Comparison of ENCODE assay signal across 31 cellular contexts in genomic region chr9:32820322-32820721, GRCh38. TPM values are rescaled to one million over a fixed set of nuclear protein-coding genes. Genes with fewer than 3 reads are reported as not detected.
"Had no signal": no experiment of that assay in that cellular context is flagged by ENCODE, and none has a peak within 500 bp of the region (broad histone marks: within the 10 kb centered on the region; RNA-seq: fewer than 3 reads in every experiment).

No MANE protein-coding gene starts in this region.

- H3K27me3 ChIP-seq: suprapubic skin, testis, thyroid gland, tibial artery, tibial nerve, transverse colon, upper lobe of left lung, upper lobe of right lung, uterus, vagina had no signal

- H3K9me3 Mint-ChIP-seq: stimulated activated effector memory CD8-positive, alpha-beta T cell treated with anti-CD3 and anti-CD28 coated beads, Interleukin-12 subunit alpha, Interleukin-12 subunit beta, amount 100 ng/mL, for 72 hours; stimulated activated memory B cell treated with anti-CD40 and anti-IgM and Interleukin-4, amounts not matched to agents 10 μg/mL and 1 μg/mL and 100 μg/mL, for 72 hours; stimulated activated naive B cell treated with anti-CD40 and anti-IgM and Interleukin-4, amounts not matched to agents 10 μg/mL and 1 μg/mL and 100 μg/mL, for 72 hours; stimulated activated naive CD8-positive, alpha-beta T cell treated with anti-CD3 and anti-CD28 coated beads, Interleukin-15, amount 100 ng/mL, for 72 hours; stimulated activated naive CD8-positive, alpha-beta T cell treated with anti-CD3 and anti-CD28 coated beads, Interleukin-15, Interleukin-2, amounts not matched to agents 100 ng/mL and 50 ng/mL, for 24 hours; type B pancreatic cell had no signal

- DNase-seq: stimulated activated CD4-positive, alpha-beta T cell treated with anti-CD3 and anti-CD28 coated beads, Interleukin-2, amount 100 ng/mL, for 48 hours; stimulated activated CD4-positive, alpha-beta T cell treated with anti-CD3 and anti-CD28 coated beads, Interleukin-4, amount 100 ng/mL, for 1 hour; stimulated activated CD4-positive, alpha-beta T cell treated with anti-CD3 and anti-CD28 coated beads, Interleukin-4, amount 100 ng/mL, for 24 hours; stimulated activated CD4-positive, alpha-beta T cell treated with anti-CD3 and anti-CD28 coated beads, Interleukin-4, amount 100 ng/mL, for 4 hours; stimulated activated CD8-positive, alpha-beta memory T cell treated with anti-CD3 and anti-CD28 coated beads, Interleukin-4, amount 100 ng/mL, for 48 hours; stimulated activated naive B cell treated with anti-CD40 and anti-IgM and Interleukin-4, amounts not matched to agents 10 μg/mL and 1 μg/mL and 100 μg/mL, for 72 hours; stimulated activated naive CD4-positive, alpha-beta T cell; stimulated activated naive CD4-positive, alpha-beta T cell treated with Interleukin-2 at 50 U/mL for 16 hours; stimulated activated naive CD8-positive, alpha-beta T cell treated with anti-CD3 and anti-CD28 coated beads, Interleukin-15, amount 100 ng/mL, for 72 hours; stimulated activated naive CD8-positive, alpha-beta T cell treated with anti-CD3 and anti-CD28 coated beads, Interleukin-15, Interleukin-2, amounts not matched to agents 100 U/mL and 50 U/mL, for 24 hours; stomach; substantia nigra; testis; thyroid gland; tibial artery; transverse colon; upper lobe of left lung; upper lobe of right lung; uterus had no signal

- H3K36me3 Mint-ChIP-seq: stimulated activated effector memory CD8-positive, alpha-beta T cell treated with anti-CD3 and anti-CD28 coated beads, Interleukin-12 subunit alpha, Interleukin-12 subunit beta, amount 100 ng/mL, for 72 hours; stimulated activated memory B cell treated with anti-CD40 and anti-IgM and Interleukin-4, amounts not matched to agents 10 μg/mL and 1 μg/mL and 100 μg/mL, for 72 hours; stimulated activated naive B cell treated with anti-CD40 and anti-IgM and Interleukin-4, amounts not matched to agents 10 μg/mL and 1 μg/mL and 100 μg/mL, for 72 hours; type B pancreatic cell had no signal

- ATAC-seq: stimulated activated effector memory CD8-positive, alpha-beta T cell treated with anti-CD3 and anti-CD28 coated beads, Interleukin-12 subunit alpha, Interleukin-12 subunit beta, amount 100 ng/mL, for 72 hours; stimulated activated memory B cell treated with anti-CD40 and anti-IgM and Interleukin-4, amounts not matched to agents 10 μg/mL and 1 μg/mL and 100 μg/mL, for 72 hours; stimulated activated naive B cell treated with anti-CD40 and anti-IgM and Interleukin-4, amounts not matched to agents 10 μg/mL and 1 μg/mL and 100 μg/mL, for 72 hours; stimulated activated naive CD8-positive, alpha-beta T cell treated with anti-CD3 and anti-CD28 coated beads, Interleukin-15, amount 100 ng/mL, for 72 hours; stimulated activated naive CD8-positive, alpha-beta T cell treated with anti-CD3 and anti-CD28 coated beads, Interleukin-15, Interleukin-2, amounts not matched to agents 100 U/mL and 50 U/mL, for 24 hours; upper lobe of right lung had no signal

- H3K9me3 ChIP-seq: stomach, suprapubic skin, testis, thoracic aorta, thyroid gland, tibial artery, tibial nerve, transverse colon, upper lobe of left lung, upper lobe of right lung, uterus, vagina had no signal

- H3K27ac ChIP-seq: stomach, suprapubic skin, testis, thoracic aorta, thyroid gland, tibial artery, tibial nerve, transverse colon, upper lobe of left lung, upper lobe of right lung, uterus, vagina had no signal

- H3K27ac Mint-ChIP-seq: stimulated activated effector memory CD8-positive, alpha-beta T cell treated with anti-CD3 and anti-CD28 coated beads, Interleukin-12 subunit alpha, Interleukin-12 subunit beta, amount 100 ng/mL, for 72 hours; stimulated activated memory B cell treated with anti-CD40 and anti-IgM and Interleukin-4, amounts not matched to agents 10 μg/mL and 1 μg/mL and 100 μg/mL, for 72 hours; stimulated activated naive B cell treated with anti-CD40 and anti-IgM and Interleukin-4, amounts not matched to agents 10 μg/mL and 1 μg/mL and 100 μg/mL, for 72 hours; stimulated activated naive CD8-positive, alpha-beta T cell treated with anti-CD3 and anti-CD28 coated beads, Interleukin-15, Interleukin-2, amounts not matched to agents 100 ng/mL and 50 ng/mL, for 24 hours; type B pancreatic cell had no signal

- H3K36me3 ChIP-seq: stomach, suprapubic skin, thoracic aorta, thyroid gland, tibial artery, tibial nerve, transverse colon, upper lobe of left lung, upper lobe of right lung, uterus, vagina had no signal

- H3K4me1 Mint-ChIP-seq: stimulated activated effector memory CD8-positive, alpha-beta T cell treated with anti-CD3 and anti-CD28 coated beads, Interleukin-12 subunit alpha, Interleukin-12 subunit beta, amount 100 ng/mL, for 72 hours; stimulated activated memory B cell treated with anti-CD40 and anti-IgM and Interleukin-4, amounts not matched to agents 10 μg/mL and 1 μg/mL and 100 μg/mL, for 72 hours; stimulated activated naive B cell treated with anti-CD40 and anti-IgM and Interleukin-4, amounts not matched to agents 10 μg/mL and 1 μg/mL and 100 μg/mL, for 72 hours; stimulated activated naive CD8-positive, alpha-beta T cell treated with anti-CD3 and anti-CD28 coated beads, Interleukin-15, amount 100 ng/mL, for 72 hours had no signal

- FAIRE-seq: urothelium cell line had no signal

- H3K4me3 ChIP-seq: stomach, suprapubic skin, testis, thoracic aorta, thyroid gland, tibial artery, tibial nerve, transverse colon, upper lobe of left lung, upper lobe of right lung, uterus, vagina had no signal

- H3K4me1 ChIP-seq: stomach, suprapubic skin, testis, tibial artery, tibial nerve, transverse colon, upper lobe of left lung, upper lobe of right lung, uterus, vagina had no signal

- H3K4me3 Mint-ChIP-seq: stimulated activated effector memory CD8-positive, alpha-beta T cell treated with anti-CD3 and anti-CD28 coated beads, Interleukin-12 subunit alpha, Interleukin-12 subunit beta, amount 100 ng/mL, for 72 hours; stimulated activated memory B cell treated with anti-CD40 and anti-IgM and Interleukin-4, amounts not matched to agents 10 μg/mL and 1 μg/mL and 100 μg/mL, for 72 hours; stimulated activated naive B cell treated with anti-CD40 and anti-IgM and Interleukin-4, amounts not matched to agents 10 μg/mL and 1 μg/mL and 100 μg/mL, for 72 hours; stimulated activated naive CD8-positive, alpha-beta T cell treated with anti-CD3 and anti-CD28 coated beads, Interleukin-15, amount 100 ng/mL, for 72 hours; stimulated activated naive CD8-positive, alpha-beta T cell treated with anti-CD3 and anti-CD28 coated beads, Interleukin-15, Interleukin-2, amounts not matched to agents 100 ng/mL and 50 ng/mL, for 24 hours; type B pancreatic cell had no signal

RNA-seq across cellular contexts. Expression of gene TMEM215, which starts 37.0 kb away (rescaled TPM):
- total RNA-seq: stomach, subcutaneous adipose tissue, thoracic aorta, thyroid gland, transverse colon, upper lobe of left lung, upper lobe of right lung, ureter, vagina had no signal
- polyA plus RNA-seq: stomach, urinary bladder had no signal
